In the genomic region with DNA sequence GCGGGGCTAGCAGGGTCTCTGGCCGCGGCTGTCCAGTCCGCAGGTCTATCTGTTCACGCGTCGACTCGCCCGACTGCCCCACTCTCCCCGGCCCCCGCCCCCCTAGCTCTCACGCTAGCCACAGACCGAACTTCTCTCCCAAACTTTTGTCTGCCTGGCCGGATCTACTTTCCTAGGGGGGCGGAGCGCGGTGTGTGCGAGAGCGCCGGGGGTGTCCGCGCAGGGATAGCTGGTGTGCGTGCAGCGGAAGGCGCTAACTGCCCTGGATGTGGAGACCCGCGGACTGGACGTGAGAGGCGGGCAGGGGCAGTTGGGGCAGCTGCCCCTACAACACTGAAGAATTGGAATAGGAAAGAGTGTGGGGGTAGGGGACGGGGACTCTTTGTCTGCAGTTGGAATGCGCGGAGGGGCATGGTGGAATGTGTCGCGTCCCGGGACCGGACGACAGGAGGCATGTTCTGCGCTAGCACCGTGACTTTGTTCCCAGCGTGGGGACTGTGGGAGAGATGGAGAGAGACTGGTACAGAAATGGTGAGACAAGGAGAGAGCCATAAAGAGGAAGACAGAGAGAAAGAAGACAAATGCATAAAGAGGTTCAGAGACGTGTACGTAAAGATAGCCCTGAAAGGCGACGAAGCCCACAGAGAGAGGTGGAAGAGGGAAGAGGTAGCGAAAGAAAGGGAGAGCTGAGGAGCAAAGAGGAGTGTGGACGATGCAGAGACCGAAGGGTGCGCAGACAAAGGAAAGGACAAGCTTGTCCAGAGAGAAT, we compare ENCODE assay signal across 1 cellular context.
TF ChIP-seq lines count a peak whose summit lies in the region.

A gene (minus strand): TSS at position 75 of the 769 bp plus-strand sequence. CDS start 285 bp downstream, outside the sequence.

TF ChIP-seq in HepG2, 621 proteins besides CTCF, POLR2A, EP300 and RAD21 (continued from another document):
- TF ChIP-seq, protein P1, sequence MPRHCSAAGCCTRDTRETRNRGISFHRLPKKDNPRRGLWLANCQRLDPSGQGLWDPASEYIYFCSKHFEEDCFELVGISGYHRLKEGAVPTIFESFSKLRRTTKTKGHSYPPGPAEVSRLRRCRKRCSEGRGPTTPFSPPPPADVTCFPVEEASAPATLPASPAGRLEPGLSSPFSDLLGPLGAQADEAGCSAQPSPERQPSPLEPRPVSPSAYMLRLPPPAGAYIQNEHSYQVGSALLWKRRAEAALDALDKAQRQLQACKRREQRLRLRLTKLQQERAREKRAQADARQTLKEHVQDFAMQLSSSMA (CRISPR knock-in tag; IDR thresholded peaks at IDR 0.05) = no peak
- no peak for TF ChIP-seq NCOA5 (CRISPR knock-in tag; IDR thresholded peaks at IDR 0.05)
- no peak for TF ChIP-seq FOXJ3 (CRISPR knock-in tag; IDR thresholded peaks at IDR 0.05; ENCODE audit: borderline replicate concordance)
- TF ChIP-seq SP140L (CRISPR knock-in tag; IDR thresholded peaks at IDR 0.05; ENCODE audit: borderline replicate concordance) = no peak; the same call in 1 of the 2 replicates
- TF ChIP-seq PITX1 (CRISPR knock-in tag; IDR thresholded peaks at IDR 0.05) = peak; percentile 84; the same call in 1 of the 2 replicates
- peak; percentile 52 for TF ChIP-seq NFYC (CRISPR knock-in tag; IDR thresholded peaks at IDR 0.05)
